7 cellular contexts compared by ENCODE assay signal in the genomic region with DNA sequence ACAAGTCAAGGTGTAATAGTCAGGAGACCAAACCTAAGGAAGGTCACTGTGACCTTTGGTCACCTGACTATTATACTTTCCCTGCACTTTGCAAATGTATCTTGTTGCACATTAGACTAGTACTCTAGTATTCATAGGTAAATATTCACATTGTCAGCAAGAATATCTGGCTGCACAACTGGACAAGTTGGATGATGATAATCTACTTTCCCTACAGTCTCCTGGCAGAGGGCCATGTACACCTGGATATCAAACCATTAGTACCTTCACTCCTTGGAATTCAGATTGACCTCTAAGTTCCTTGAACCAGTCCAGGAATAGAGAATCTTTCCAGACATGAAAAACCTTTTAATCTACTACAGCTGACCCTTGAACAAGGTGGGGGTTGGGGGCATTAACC.
"Had no signal": no experiment of that assay in that cellular context is flagged by ENCODE, and none has a peak within 500 bp of the region (broad histone marks: within the 10 kb centered on the region; RNA-seq: fewer than 3 reads in every experiment).

No MANE protein-coding gene starts in this region.

- H3K4me3 ChIP-seq: GM23338 had no signal

- FAIRE-seq: H1, H54, HTR-8/SVneo had no signal

- H3K4me2 ChIP-seq: GM23338 had no signal

- ATAC-seq: GM23338 had no signal

- DNase-seq: H9, HCEC 1CT, KBM-7 had no signal
